Comparison of ENCODE assay signal across 21 cellular contexts in the genomic region with DNA sequence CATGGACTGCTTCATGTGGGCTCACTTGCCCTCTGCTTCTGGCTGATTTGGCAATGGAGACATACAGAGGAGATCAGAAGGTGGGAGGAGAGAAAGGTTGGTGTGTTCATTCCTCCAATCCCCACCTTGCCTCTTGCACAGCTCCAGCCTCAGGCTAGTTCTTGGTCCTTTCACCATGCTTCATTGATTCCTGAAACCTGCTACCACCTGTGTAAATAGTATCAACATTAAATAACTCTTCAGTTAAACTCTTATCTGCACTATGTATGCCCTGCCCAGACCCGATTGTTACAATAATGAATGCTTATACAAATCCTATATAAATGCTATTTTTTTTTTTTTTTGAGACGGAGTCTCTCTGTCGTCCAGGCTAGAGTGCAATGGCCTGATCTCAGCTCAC.
A peak's percentile ranks its signal among the peaks of the same experiment; 100 is the strongest.
DNase-seq lines count a peak whose midpoint lies in the region; ATAC-seq and TF ChIP-seq lines count a peak whose summit lies in the region.
"Had no signal": no experiment of that assay in that cellular context is flagged by ENCODE, and none has a peak within 500 bp of the region (broad histone marks: within the 10 kb centered on the region; RNA-seq: fewer than 3 reads in every experiment).

No MANE protein-coding gene starts in this region.

- H3K4me3 ChIP-seq in epithelial cell of esophagus (ENCODE audit: low read length), result no peak overlapping the region
- no peak overlapping the region for H3K4me3 ChIP-seq in psoas muscle
- H3K4me3 ChIP-seq: heart left ventricle had no signal

- ATAC-seq in psoas muscle (no peak), HG02623 (IDR thresholded peaks at IDR 0.05; ENCODE audit: unreplicated experiment) (no peak)
- ATAC-seq in activated naive CD4-positive, alpha-beta T cell treated with anti-CD3 and anti-CD28 coated beads, Interleukin-2, amount 50 U/mL, for 72 hours, result no peak
- ATAC-seq: CD8-positive, alpha-beta T cell; effector memory CD8-positive, alpha-beta T cell; heart left ventricle; naive thymus-derived CD4-positive, alpha-beta T cell; T-cell had no signal

- H3K9me3 Mint-ChIP-seq in activated naive CD4-positive, alpha-beta T cell treated with anti-CD3 and anti-CD28 coated beads, Interleukin-2, amount 50 U/mL, for 72 hours, result peaks cover 0 to 5% of the 10 kb centered on the region in 2 donors
- H3K9me3 Mint-ChIP-seq: CD8-positive, alpha-beta T cell; effector memory CD8-positive, alpha-beta T cell; T-cell had no signal

- 95 to 100% (median 100%) methylated on average over 3 of the region's 3 CpGs for WGBS in psoas muscle, 3 donors

- DNase-seq in DMS153 (lab: John Stamatoyannopoulos, UW) (peak; percentile 63), NCI-H1105 treated with DMSO at 0.1 percent for 48 hours (lab: John Stamatoyannopoulos, UW) (peak; percentile 85), NCI-H510A treated with DMSO at 0.1 percent for 48 hours (lab: John Stamatoyannopoulos, UW) (peak; percentile 89), epithelial cell of esophagus (ENCODE audit: low read depth) (peak; percentile 67), psoas muscle (no peak), SHP77 (lab: John Stamatoyannopoulos, UW) (no peak)
- DNase-seq in activated naive CD4-positive, alpha-beta T cell treated with anti-CD3 and anti-CD28 coated beads, Interleukin-2, amount 50 U/mL, for 72 hours (ENCODE audit: low spot score in 2 of 2), result no peak
- DNase-seq: activated CD4-positive, alpha-beta T cell treated with anti-CD3 and anti-CD28 coated beads, Interleukin-2, amount 50 U/mL, for 4 hours; activated naive CD4-positive, alpha-beta T cell treated with Interleukin-2 at 50 U/mL for 16 hours; anterior cingulate cortex; CD8-positive, alpha-beta T cell; effector memory CD8-positive, alpha-beta T cell; heart left ventricle; Karpas-422; naive thymus-derived CD4-positive, alpha-beta T cell; NCI-H2171; Right ventricle myocardium superior; stimulated activated CD4-positive, alpha-beta T cell treated with anti-CD3 and anti-CD28 coated beads, Interleukin-4, amount 100 ng/mL, for 4 hours; T-cell had no signal

- H3K36me3 ChIP-seq in psoas muscle (ENCODE audit: insufficient read depth in 1 of 2, low read depth in 1 of 2), result no peaks in the 10 kb centered on the region
- H3K36me3 ChIP-seq: heart left ventricle had no signal

- no peaks in the 10 kb centered on the region for H3K27me3 ChIP-seq in psoas muscle (ENCODE audit: insufficient read depth in 3 of 3, low read length in 2 of 3)
- H3K27me3 ChIP-seq: heart left ventricle had no signal

- TF ChIP-seq CTCF in epithelial cell of esophagus (IDR thresholded peaks at IDR 0.05; ENCODE audit: insufficient read depth, low read depth, low read length, missing control alignments) (no peak), psoas muscle (IDR thresholded peaks at IDR 0.05) (no peak)

- no peaks in the 10 kb centered on the region for H3K4me1 ChIP-seq in psoas muscle
- H3K4me1 ChIP-seq: heart left ventricle, parathyroid adenoma had no signal

- H3K27ac ChIP-seq in psoas muscle, result no peak overlapping the region
- H3K27ac ChIP-seq: heart left ventricle, parathyroid adenoma had no signal

- no peaks in the 10 kb centered on the region for H3K9me3 ChIP-seq in psoas muscle
- H3K9me3 ChIP-seq: heart left ventricle had no signal

- peaks cover 0 to 6% of the 10 kb centered on the region in 2 donors for H3K36me3 Mint-ChIP-seq in activated naive CD4-positive, alpha-beta T cell treated with anti-CD3 and anti-CD28 coated beads, Interleukin-2, amount 50 U/mL, for 72 hours
- H3K36me3 Mint-ChIP-seq: CD8-positive, alpha-beta T cell; naive thymus-derived CD4-positive, alpha-beta T cell; T-cell had no signal

- no peak overlapping the region for H3K27ac Mint-ChIP-seq in activated naive CD4-positive, alpha-beta T cell treated with anti-CD3 and anti-CD28 coated beads, Interleukin-2, amount 50 U/mL, for 72 hours
- H3K27ac Mint-ChIP-seq: CD8-positive, alpha-beta T cell; effector memory CD8-positive, alpha-beta T cell; naive thymus-derived CD4-positive, alpha-beta T cell; T-cell had no signal

- intact Hi-C loops in psoas muscle (cut with DNase I), result no loop called here

Comparison
In these comparisons a context has a peak if more than half of its experiments do, and no peak if none do; other contexts are left out.
1. DNase-seq: peak in DMS153 (single experiment), NCI-H1105 treated with DMSO at 0.1 percent for 48 hours (single experiment), NCI-H510A treated with DMSO at 0.1 percent for 48 hours (single experiment) and epithelial cell of esophagus (single experiment); none in psoas muscle (0 of 2), activated naive CD4-positive, alpha-beta T cell treated with anti-CD3 and anti-CD28 coated beads, Interleukin-2, amount 50 U/mL, for 72 hours (0 of 2) and SHP77 (0 of 2).